Comparison of ENCODE assay signal across 23 cellular contexts in the genomic region with DNA sequence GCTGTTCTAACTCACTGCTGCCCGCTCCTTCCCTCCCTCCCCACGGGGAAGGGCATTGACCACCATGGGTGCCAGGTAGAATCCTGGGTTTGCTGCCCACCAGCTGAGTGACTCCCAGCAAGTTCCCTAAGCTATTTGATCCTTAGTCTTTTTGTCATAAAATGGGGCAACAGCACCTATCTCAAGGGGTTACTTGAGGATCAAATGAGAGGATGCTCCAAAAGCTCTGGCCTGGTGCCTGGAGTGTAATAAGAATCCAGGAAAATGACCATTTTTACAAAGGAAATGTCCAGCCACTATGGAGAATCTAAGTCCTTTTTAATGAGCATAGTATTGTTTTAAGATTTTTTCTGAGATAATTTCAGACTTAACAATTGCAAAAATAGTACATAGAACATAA.
"Had no signal": no experiment of that assay in that cellular context is flagged by ENCODE, and none has a peak within 500 bp of the region (broad histone marks: within the 10 kb centered on the region; RNA-seq: fewer than 3 reads in every experiment).

No MANE protein-coding gene starts in this region.

- H3K4me3 ChIP-seq: left ventricle myocardium inferior, lung, neural progenitor cell, psoas muscle, right lobe of liver, smooth muscle cell, stomach, testis, thyroid gland, upper lobe of right lung had no signal

- H3K4me3 Mint-ChIP-seq: mesothelial cell of epicardium; naive B cell; natural killer cell; nephron progenitor cell; neural progenitor cell; stimulated activated naive B cell treated with anti-CD40 and anti-IgM and Interleukin-4, amounts not matched to agents 10 μg/mL and 1 μg/mL and 100 μg/mL, for 72 hours had no signal

- H3K4me1 ChIP-seq: parathyroid adenoma, psoas muscle, right lobe of liver, thyroid gland, upper lobe of right lung had no signal

- ATAC-seq: natural killer cell; psoas muscle; right lobe of liver; stimulated activated naive B cell treated with anti-CD40 and anti-IgM and Interleukin-4, amounts not matched to agents 10 μg/mL and 1 μg/mL and 100 μg/mL, for 72 hours; stimulated activated naive CD8-positive, alpha-beta T cell treated with anti-CD3 and anti-CD28 coated beads, Interleukin-15, Interleukin-2, amounts not matched to agents 100 U/mL and 50 U/mL, for 24 hours; upper lobe of right lung had no signal

- H3K9me3 ChIP-seq: neutrophil, right lobe of liver, testis, thyroid gland, upper lobe of right lung had no signal

- H3K27ac ChIP-seq: left ventricle myocardium inferior, neural progenitor cell, neutrophil, parathyroid adenoma, psoas muscle, right lobe of liver, testis, thyroid gland, upper lobe of right lung had no signal

- H3K27me3 ChIP-seq: neural progenitor cell, right lobe of liver, stomach, testis, thyroid gland, upper lobe of right lung had no signal

- H2AFZ ChIP-seq: neural progenitor cell, parathyroid adenoma had no signal

- H3K36me3 Mint-ChIP-seq: mesothelial cell of epicardium; neural progenitor cell; stimulated activated naive B cell treated with anti-CD40 and anti-IgM and Interleukin-4, amounts not matched to agents 10 μg/mL and 1 μg/mL and 100 μg/mL, for 72 hours had no signal

- H3K9ac ChIP-seq: neural progenitor cell, parathyroid adenoma had no signal

- H3K4me1 Mint-ChIP-seq: mesothelial cell of epicardium; naive B cell; natural killer cell; nephron progenitor cell; neural progenitor cell; stimulated activated naive B cell treated with anti-CD40 and anti-IgM and Interleukin-4, amounts not matched to agents 10 μg/mL and 1 μg/mL and 100 μg/mL, for 72 hours had no signal

- H3K9me3 Mint-ChIP-seq: neural progenitor cell had no signal

- H3K4me2 ChIP-seq: neural progenitor cell, smooth muscle cell had no signal

- H3K27ac Mint-ChIP-seq: mesothelial cell of epicardium; naive B cell; natural killer cell; nephron progenitor cell; neural progenitor cell; stimulated activated naive B cell treated with anti-CD40 and anti-IgM and Interleukin-4, amounts not matched to agents 10 μg/mL and 1 μg/mL and 100 μg/mL, for 72 hours had no signal

- H3K79me2 ChIP-seq: parathyroid adenoma had no signal

- H3K36me3 ChIP-seq: left ventricle myocardium inferior, neural progenitor cell, neutrophil, right lobe of liver, stomach, thyroid gland, upper lobe of right lung had no signal

- DNase-seq: left ventricle myocardium inferior; mesendoderm; naive B cell; natural killer cell; nephron progenitor cell; occipital lobe; psoas muscle; right lobe of liver; stimulated activated CD4-positive, alpha-beta T cell treated with anti-CD3 and anti-CD28 coated beads, Interleukin-1b, Interleukin-23, amount 100 ng/mL, for 48 hours; stimulated activated CD4-positive, alpha-beta T cell treated with anti-CD3 and anti-CD28 coated beads, Interleukin-2, amount 100 ng/mL, for 48 hours; stimulated activated naive B cell treated with anti-CD40 and anti-IgM and Interleukin-4, amounts not matched to agents 10 μg/mL and 1 μg/mL and 100 μg/mL, for 72 hours; stimulated activated naive CD8-positive, alpha-beta T cell treated with anti-CD3 and anti-CD28 coated beads, Interleukin-15, Interleukin-2, amounts not matched to agents 100 U/mL and 50 U/mL, for 24 hours; stomach; testis; thyroid gland; trophoblast cell; upper lobe of right lung had no signal
